ENCODE assay signal across 8 cellular contexts in genomic region chr2:102737435-102737834, GRCh38. TPM values are rescaled to one million over a fixed set of nuclear protein-coding genes. Genes with fewer than 3 reads are reported as not detected.
DNase-seq lines count a peak whose midpoint lies in the region; ATAC-seq, FAIRE-seq and TF ChIP-seq lines count a peak whose summit lies in the region.

No MANE protein-coding gene starts in this region.

- in situ Hi-C loops in GM23248 (cut with MboI), result no loop called here

- intact Hi-C loops in OCI-LY7 (cut with micrococcal nuclease; ENCODE audit: unreplicated experiment), result no loop called here

- H3K27ac ChIP-seq in GM23248 (no peak overlapping the region), OCI-LY7 (ENCODE audit: low read depth, low read length, poor library complexity, severe bottlenecking) (no peak overlapping the region)

- DNase-seq in GM12891 (ENCODE audit: insufficient read length, low spot score) (no peak), GM23248 (no peak), OCI-LY7 (ENCODE audit: low spot score) (no peak), foreskin fibroblast (no peak), D341Med (ENCODE audit: low spot score) (no peak), COLO668 (lab: John Stamatoyannopoulos, UW; ENCODE audit: unreplicated experiment) (no peak), NCI-H1048 (lab: John Stamatoyannopoulos, UW) (no peak)

- peak; percentile 76 for FAIRE-seq in GM12891 (lab: Jason Lieb, UNC)

- TF ChIP-seq CTCF in OCI-LY7 (conservative IDR thresholded peaks at IDR 0.05; ENCODE audit: low read length), result no peak
- TF ChIP-seq CTCF in foreskin fibroblast (IDR thresholded peaks at IDR 0.05; ENCODE audit: low read depth, low read length), result no peak

- H3K4me1 ChIP-seq in GM23248 (ENCODE audit: insufficient read depth), result peaks cover 6% of the 10 kb centered on the region; the same call in 1 of the 2 replicates
- peaks cover 13% of the 10 kb centered on the region for H3K4me1 ChIP-seq in OCI-LY7 (ENCODE audit: insufficient read depth, low read length, poor library complexity, severe bottlenecking)

- no peaks in the 10 kb centered on the region for H3K27me3 ChIP-seq in GM23248 (replicated peaks; ENCODE audit: insufficient read depth)

- H2AFZ ChIP-seq in GM23248 (peak overlapping the region; percentile 98), OCI-LY7 (ENCODE audit: low read length) (peak overlapping the region; percentile 97)

- H3K4me2 ChIP-seq in GM23248 (ENCODE audit: unreplicated experiment), result peak overlapping the region; percentile 97
- H3K4me2 ChIP-seq in OCI-LY7 (ENCODE audit: low read length), result peak overlapping the region; percentile 85

- no TSS peak for BruUV-seq in OCI-LY7 (replicated peaks; lab: Mats Ljungman, UMichigan)

- H3K79me2 ChIP-seq in GM23248 (ENCODE audit: insufficient read depth), result no peaks in the 10 kb centered on the region
- peaks cover 4% of the 10 kb centered on the region for H3K79me2 ChIP-seq in OCI-LY7 (ENCODE audit: insufficient read depth, low read depth, low read length)

- H3K9ac ChIP-seq in GM23248, result no peak overlapping the region

- no peaks in the 10 kb centered on the region for H4K20me1 ChIP-seq in GM23248 (ENCODE audit: insufficient read depth)
- H4K20me1 ChIP-seq in OCI-LY7 (ENCODE audit: insufficient read depth, low read length), result no peaks in the 10 kb centered on the region

- WGBS in GM23248 (ENCODE audit: low coverage in 1 of 2, low lambda C conversion rate in 2 of 2, missing lambda C conversion rate in 2 of 2), 2 experiments, result 90 to 100% methylated on average over 1 of the region's 1 CpG

- H3K36me3 ChIP-seq in GM23248 (ENCODE audit: low read depth) (no peaks in the 10 kb centered on the region), OCI-LY7 (ENCODE audit: insufficient read depth, low read length) (no peaks in the 10 kb centered on the region)

- H3F3A ChIP-seq in GM23248 (ENCODE audit: insufficient read depth), result no peaks in the 10 kb centered on the region

- POLR2A ChIA-PET in OCI-LY7 (lab: Charles Lee), result interaction anchor here (0.7 to 1.6 kb wide), 4 partner anchors 10 to 18 kb away, joined by 3 to 6 read pairs (median 5); no protein-coding TSS in a partner anchor

- peak overlapping the region; percentile 88 for H3K4me3 ChIP-seq in GM23248
- peak overlapping the region; percentile 88 for H3K4me3 ChIP-seq in OCI-LY7 (ENCODE audit: low read depth, low read length, poor library complexity, severe bottlenecking)
- peak overlapping the region; percentile 71 to 76 for H3K4me3 ChIP-seq in foreskin fibroblast (ENCODE audit: low read depth in 1 of 2, low read length in 2 of 2)

- H3K9me2 ChIP-seq in GM23248 (ENCODE audit: insufficient read depth) (no peaks in the 10 kb centered on the region), OCI-LY7 (ENCODE audit: insufficient read depth, low read length) (no peaks in the 10 kb centered on the region)

- CTCF ChIA-PET in OCI-LY7 (lab: Charles Lee; ENCODE audit: unreplicated experiment), result no interaction called here

- TF ChIP-seq POLR2A in GM12891 (IDR thresholded peaks at IDR 0.05; ENCODE audit: low read depth, low read length), result no peak

- ATAC-seq in HG02970 (IDR thresholded peaks at IDR 0.05; ENCODE audit: low FRiP score, unreplicated experiment), result no peak

- no peaks in the 10 kb centered on the region for H3K9me3 ChIP-seq in GM23248 (ENCODE audit: low read depth)
- H3K9me3 ChIP-seq in OCI-LY7 (ENCODE audit: low read length), result no peaks in the 10 kb centered on the region

TF ChIP-seq in GM12891, 5 proteins besides CTCF, POLR2A, EP300 and RAD21:
- TF ChIP-seq POLR2AphosphoS5 (IDR thresholded peaks at IDR 0.05; ENCODE audit: low read depth, low read length), result no peak
- TF ChIP-seq PAX5 (IDR thresholded peaks at IDR 0.05; ENCODE audit: insufficient read depth, low read length, severe bottlenecking), result no peak
- TF ChIP-seq SPI1 (IDR thresholded peaks at IDR 0.05; ENCODE audit: low read depth, low read length), result no peak
- no peak for TF ChIP-seq TAF1 (IDR thresholded peaks at IDR 0.05; ENCODE audit: low read depth, low read length)
- TF ChIP-seq POU2F2 (IDR thresholded peaks at IDR 0.05; ENCODE audit: low read depth, low read length), result peak; percentile 18; the same call in 1 of the 2 replicates

RNA-seq across cellular contexts. Expression of gene TMEM182, which starts 24.4 kb away (rescaled TPM):
- 5.8 TPM for polyA plus RNA-seq in GM12891 (2012; ENCODE audit: low read depth, missing spikeins)
- 1.0 and 3.6 TPM in 2 replicates for total RNA-seq in GM23248 (2014; rRNA removed; shearing (Covaris generic))
- 2.2 and 2.3 TPM in 2 replicates for polyA plus RNA-seq in GM23248 (2016; fragmentation: Nextera tagmentation; extraction: Ambion mirVana)
- 2.1 and 7.2 TPM in 2 replicates for total RNA-seq in OCI-LY7 (2014; rRNA removed; shearing (Covaris generic))
- total RNA-seq in OCI-LY7 (2022), result 3.2 and 3.7 TPM in 2 replicates
